In the genomic region with DNA sequence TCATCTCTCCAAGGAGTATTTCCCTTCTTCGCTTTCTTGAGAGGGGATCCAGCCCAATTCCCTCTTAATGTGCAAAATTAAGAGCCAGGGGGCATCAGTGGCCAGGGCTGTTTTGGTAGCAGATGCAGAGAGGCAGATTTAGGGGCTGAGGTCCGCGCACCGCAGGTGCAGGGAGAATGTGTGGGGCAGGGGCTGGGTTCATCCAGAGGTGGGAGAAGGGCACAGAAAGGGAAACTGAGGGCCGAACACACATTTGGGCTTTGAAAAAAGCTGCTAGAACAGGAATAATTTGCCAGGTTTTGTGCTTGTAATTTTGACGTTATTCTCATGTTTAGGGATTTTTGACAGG, we compare ENCODE assay signal across 26 cellular contexts. TPM values are rescaled to one million over a fixed set of nuclear protein-coding genes. Genes with fewer than 3 reads are reported as not detected.
"Had no signal": no experiment of that assay in that cellular context is flagged by ENCODE, and none has a peak within 500 bp of the region (broad histone marks: within the 10 kb centered on the region; RNA-seq: fewer than 3 reads in every experiment).

No MANE protein-coding gene starts in this region.

- H3K27ac Mint-ChIP-seq: IgD-negative memory B cell had no signal

- DNase-seq: Kasumi-1, NCI-H1092 treated with DMSO at 0.1 percent for 48 hours, NCI-H1436, NCI-H187, NCI-H2029, NCI-H2081 treated with DMSO at 0.1 percent for 48 hours, NCI-H2171, NCI-H226, NCI-H446, NCI-H510A, NCI-H524 treated with DMSO at 0.1 percent for 48 hours, NCI-H69, NCI-H774, PC-3, Peyer's patch, SHP77 treated with DMSO at 0.1 percent for 48 hours, SJCRH30 had no signal

- H3K4me3 ChIP-seq: K562, Peyer's patch, SJCRH30 had no signal

- H3K4me2 ChIP-seq: KMS-11 had no signal

- ATAC-seq: K562, PC-3, Right ventricle myocardium inferior, SK-N-SH treated with all-trans-retinoic acid at 6 μM for 48 hours had no signal

- H3K4me1 ChIP-seq: SJCRH30 had no signal

- H3K9me3 ChIP-seq: Peyer's patch, SJCRH30 had no signal

- H3K36me3 ChIP-seq: Peyer's patch, SJCRH30 had no signal

- H3K27ac ChIP-seq: HL-60, KMS-11, Peyer's patch, SJCRH30 had no signal

- H3K9ac ChIP-seq: KMS-11 had no signal

RNA-seq across cellular contexts. Expression of gene SHH, which starts 6.5 kb away (rescaled TPM):
- total RNA-seq: M059J, OCI-LY7, Right ventricle myocardium inferior, RPMI7951, SJCRH30 had no signal
- polyA plus RNA-seq: IgD-negative memory B cell, K562 had no signal
